ENCODE assay signal across 14 cellular contexts in genomic region chr1:153680120-153680403, GRCh38. TPM values are rescaled to one million over a fixed set of nuclear protein-coding genes. Genes with fewer than 3 reads are reported as not detected.
A peak's percentile ranks its signal among the peaks of the same experiment; 100 is the strongest.
DNase-seq lines count a peak whose midpoint lies in the region; ATAC-seq, FAIRE-seq and TF ChIP-seq lines count a peak whose summit lies in the region.
"Had no signal": no experiment of that assay in that cellular context is flagged by ENCODE, and none has a peak within 500 bp of the region (broad histone marks: within the 10 kb centered on the region; RNA-seq: fewer than 3 reads in every experiment).

No MANE protein-coding gene starts in this region.

- TF ChIP-seq EP300 in HepG2 (IDR thresholded peaks at IDR 0.05; ENCODE audit: low read depth in 2 of 2, low read length in 2 of 2) (no peak), HepG2 (CRISPR knock-in tag; IDR thresholded peaks at IDR 0.05; ENCODE audit: borderline replicate concordance) (no peak)

- H4K20me1 ChIP-seq in HepG2 (ENCODE audit: insufficient read depth, low read length): no peaks in the 10 kb centered on the region

- H3K27me3 Mint-ChIP-seq in nephron (ENCODE audit: low read depth): peaks cover 56% of the 10 kb centered on the region

- intact Hi-C loops in right lobe of liver (cut with DNase I): loop anchor here in 1 of 2 donors (10.0 kb wide), 1 partner anchor 75 kb away; no protein-coding TSS in a partner anchor
- intact Hi-C loops in HepG2 (cut with micrococcal nuclease; ENCODE audit: unreplicated experiment): no loop called here

- ATAC-seq in right lobe of liver: no peak
- no peak for ATAC-seq in HepG2
- no peak for ATAC-seq in GM21447 (IDR thresholded peaks at IDR 0.05; ENCODE audit: unreplicated experiment)

- peak overlapping the region in 2 of 3 donors; percentile 44 to 50 for H3K4me3 ChIP-seq in right lobe of liver
- no peak overlapping the region; a peak in 1 of 6 replicates for H3K4me3 ChIP-seq in HepG2 (replicated peaks in 1 of 3; ENCODE audit: insufficient read depth in 1 of 3, low read depth in 2 of 3, low read length in 3 of 3)
- peak overlapping the region; percentile 71 for H3K4me3 ChIP-seq in epithelial cell of proximal tubule (ENCODE audit: low read depth, low read length)

- in situ Hi-C loops in HepG2 (cut with HindIII; ENCODE audit: extremely low pct_ligation_motif_present, low pct_unique_long_range_greater_than_20kb): loop anchor here (10.0 kb wide), 1 partner anchor 305 kb away; the partner anchor contains the start of gene RAB13

- H3K27ac Mint-ChIP-seq in nephron: peak overlapping the region; percentile 28 to 89 (median 51)

- peaks cover 8% of the 10 kb centered on the region for H3K36me3 Mint-ChIP-seq in nephron (ENCODE audit: low read depth)

- no peak for TF ChIP-seq CTCF in right lobe of liver (IDR thresholded peaks at IDR 0.05)
- no peak for TF ChIP-seq CTCF in HepG2 (CRISPR knock-in tag; IDR thresholded peaks at IDR 0.05)
- no peak for TF ChIP-seq CTCF in epithelial cell of proximal tubule (conservative IDR thresholded peaks at IDR 0.05; ENCODE audit: low read depth, low read length)
- TF ChIP-seq CTCF in nephron (IDR thresholded peaks at IDR 0.05; ENCODE audit: unreplicated experiment in 3 of 3): no peak

- H3K9me3 Mint-ChIP-seq in nephron: no peaks in the 10 kb centered on the region

- POLR2A ChIA-PET in HepG2 (lab: Yijun Ruan, JAX): interaction anchor here (1.1 kb wide), 1 partner anchor 9 kb away, joined by 4 read pairs; no protein-coding TSS in a partner anchor

- H3K4me1 ChIP-seq in right lobe of liver: peaks cover 0 to 23% (median 3%) of the 10 kb centered on the region in 4 donors
- H3K4me1 ChIP-seq in HepG2 (ENCODE audit: insufficient read depth, low read length): peaks cover 25% of the 10 kb centered on the region

- H3K9me3 ChIP-seq in right lobe of liver (no peaks in the 10 kb centered on the region), HepG2 (ENCODE audit: low read length) (no peaks in the 10 kb centered on the region)

- no peak overlapping the region for H3K9ac ChIP-seq in HepG2 (ENCODE audit: insufficient read depth, low read depth, low read length)

- H3K36me3 ChIP-seq in right lobe of liver (no peaks in the 10 kb centered on the region), HepG2 (replicated peaks in 1 of 2; ENCODE audit: control insufficient read depth in 1 of 2, insufficient read depth in 2 of 2, low read length in 2 of 2) (no peaks in the 10 kb centered on the region)
- H3K36me3 ChIP-seq: cardiac muscle cell had no signal

- H3K27ac ChIP-seq in right lobe of liver (no peak overlapping the region), HepG2 (ENCODE audit: extremely low read length, insufficient read depth, low read length) (no peak overlapping the region)
- H3K27ac ChIP-seq: C4-2B, cardiac muscle cell had no signal

- DNase-seq in right lobe of liver: peak in 1 of 3 donors; percentile 12
- no peak for DNase-seq in HepG2 (ENCODE audit: low spot score)
- DNase-seq in epithelial cell of proximal tubule (ENCODE audit: low read depth): no peak
- DNase-seq in hypothalamus (lab: John Stamatoyannopoulos, UW): no peak
- no peak for DNase-seq in DMS114 treated with DMSO at 0.1 percent for 48 hours (lab: John Stamatoyannopoulos, UW; ENCODE audit: unreplicated experiment)
- DNase-seq in NCI-H1930 (lab: John Stamatoyannopoulos, UW): no peak
- DNase-seq: head of caudate nucleus; MV-4-11; stimulated activated naive CD4-positive, alpha-beta T cell treated with Interleukin-2 at 50 U/mL for 16 hours had no signal

- no peak overlapping the region for H3K4me2 ChIP-seq in HepG2 (ENCODE audit: low read depth, low read length)

- no peak for FAIRE-seq in HepG2 (lab: Jason Lieb, UNC)
- FAIRE-seq: RCC 7860 had no signal

- BruUV-seq in HepG2 (replicated peaks; lab: Mats Ljungman, UMichigan): no TSS peak

- H2AFZ ChIP-seq in HepG2 (ENCODE audit: low read length): no peak overlapping the region

- no peaks in the 10 kb centered on the region for H3K79me2 ChIP-seq in HepG2 (ENCODE audit: insufficient read depth, low read length)

- peaks cover 0 to 7% of the 10 kb centered on the region in 2 donors for H3K27me3 ChIP-seq in right lobe of liver
- peaks cover 23 to 68% of the 10 kb centered on the region in 2 experiments for H3K27me3 ChIP-seq in HepG2 (ENCODE audit: control insufficient read depth in 1 of 2, insufficient read depth in 2 of 2, low read length in 2 of 2)

- peaks cover 20% of the 10 kb centered on the region for H3K4me1 Mint-ChIP-seq in nephron

- no peak for TF ChIP-seq RAD21 in HepG2 (CRISPR knock-in tag; IDR thresholded peaks at IDR 0.05)

- 18% methylated on average over 10 of the region's 10 CpGs for WGBS in right lobe of liver (ENCODE audit: insufficient coverage, low coverage, low lambda C conversion rate, missing lambda C conversion rate)
- WGBS in HepG2 (ENCODE audit: low lambda C conversion rate): 52% methylated on average over 10 of the region's 10 CpGs

- no peak for TF ChIP-seq POLR2A in right lobe of liver (IDR thresholded peaks at IDR 0.05)
- no peak for TF ChIP-seq POLR2A in HepG2 (IDR thresholded peaks at IDR 0.05; ENCODE audit: insufficient read depth in 1 of 2, low read depth in 2 of 2, low read length in 2 of 2)

- peak overlapping the region; percentile 84 to 89 (median 85) for H3K4me3 Mint-ChIP-seq in nephron

- CTCF ChIA-PET in HepG2 (lab: Yijun Ruan, JAX; ENCODE audit: low intra/inter-chr PET ratio, low total read pairs): no interaction called here

RNA-seq across cellular contexts. Expression of gene NPR1, which starts 1.6 kb away (rescaled TPM):
- total RNA-seq in right lobe of liver (10 to 100 TPM in 1 of 6 experiments, 1 to 10 TPM in 5; 5.0 to 14.4 (median 5.7) TPM), HepG2 (2016; rRNA removed; fragmentation: Illumina TruSeq; extraction: Trizol) (not detected in 2 replicates), epithelial cell of proximal tubule (0.72 and 0.92 TPM in 2 replicates)
- total RNA-seq in HepG2 (2016; cell fraction: cytosol; rRNA removed; fragmentation: Illumina TruSeq; extraction: Trizol; ENCODE audit: low read depth): not detected in 2 replicates
- total RNA-seq in HepG2 (2016; cell fraction: insoluble cytoplasmic fraction; rRNA removed; fragmentation: Illumina TruSeq; extraction: Trizol): not detected in 2 replicates
- total RNA-seq in HepG2 (2016; cell fraction: membrane; rRNA removed; fragmentation: Illumina TruSeq; extraction: Trizol): not detected in 2 replicates
- not detected in 2 replicates for total RNA-seq in HepG2 (2016; cell fraction: nucleus; rRNA removed; fragmentation: Illumina TruSeq; extraction: Trizol)
- not detected in 2 replicates for polyA plus RNA-seq in HepG2 (2011; rRNA removed)
- polyA plus RNA-seq in HepG2 (2011; cell fraction: cytosol; rRNA removed): 0.07 TPM in 1 of 2 replicates, not detected in the other
- polyA plus RNA-seq in HepG2 (2011; cell fraction: nucleus; rRNA removed): not detected in 2 replicates
- not detected in 2 replicates for polyA plus RNA-seq in HepG2 (2012)
- polyA plus RNA-seq in HepG2 (2016; cell fraction: cytosol; fragmentation: Illumina TruSeq; extraction: Trizol; ENCODE audit: low read depth): not detected in 2 replicates
- polyA plus RNA-seq in HepG2 (2016; cell fraction: insoluble cytoplasmic fraction; fragmentation: Illumina TruSeq; extraction: Trizol; ENCODE audit: low read depth): not detected in 2 replicates
- polyA plus RNA-seq in HepG2 (2016; cell fraction: membrane; fragmentation: Illumina TruSeq; extraction: Trizol; ENCODE audit: low read depth): not detected in 2 replicates
- polyA plus RNA-seq in HepG2 (2016; cell fraction: nucleus; fragmentation: Illumina TruSeq; extraction: Trizol; ENCODE audit: insufficient read depth, low read depth): not detected in 2 replicates
- 106 TPM in 1 of 2 replicates, not detected in the other for polyA minus RNA-seq in HepG2 (2011; rRNA and poly(A)+ RNA removed; ENCODE audit: low replicate concordance)
- 0.10 and 0.26 TPM in 2 replicates for polyA minus RNA-seq in HepG2 (2011; cell fraction: cytosol; rRNA and poly(A)+ RNA removed)
- 0.13 TPM in 1 of 2 replicates, not detected in the other for polyA minus RNA-seq in HepG2 (2011; cell fraction: nucleus; rRNA and poly(A)+ RNA removed)

RNA-seq across cellular contexts. Expression of gene ILF2, which starts 9.3 kb away (rescaled TPM):
- 10 to 100 TPM; 30.2 to 55.9 (median 38.7) TPM for total RNA-seq in right lobe of liver
- 366 and 491 TPM in 2 replicates for total RNA-seq in HepG2 (2016; rRNA removed; fragmentation: Illumina TruSeq; extraction: Trizol)
- 146 and 174 TPM in 2 replicates for total RNA-seq in HepG2 (2016; cell fraction: cytosol; rRNA removed; fragmentation: Illumina TruSeq; extraction: Trizol; ENCODE audit: low read depth)
- total RNA-seq in HepG2 (2016; cell fraction: insoluble cytoplasmic fraction; rRNA removed; fragmentation: Illumina TruSeq; extraction: Trizol): 359 and 502 TPM in 2 replicates
- total RNA-seq in HepG2 (2016; cell fraction: membrane; rRNA removed; fragmentation: Illumina TruSeq; extraction: Trizol): 204 and 223 TPM in 2 replicates
- total RNA-seq in HepG2 (2016; cell fraction: nucleus; rRNA removed; fragmentation: Illumina TruSeq; extraction: Trizol): 153 and 156 TPM in 2 replicates
- polyA plus RNA-seq in HepG2 (2011; rRNA removed): 206 and 292 TPM in 2 replicates
- 210 and 226 TPM in 2 replicates for polyA plus RNA-seq in HepG2 (2011; cell fraction: cytosol; rRNA removed)
- polyA plus RNA-seq in HepG2 (2011; cell fraction: nucleus; rRNA removed): 112 and 130 TPM in 2 replicates
- 167 and 197 TPM in 2 replicates for polyA plus RNA-seq in HepG2 (2012)
- polyA plus RNA-seq in HepG2 (2016; cell fraction: cytosol; fragmentation: Illumina TruSeq; extraction: Trizol; ENCODE audit: low read depth): 110 and 126 TPM in 2 replicates
- polyA plus RNA-seq in HepG2 (2016; cell fraction: insoluble cytoplasmic fraction; fragmentation: Illumina TruSeq; extraction: Trizol; ENCODE audit: low read depth): 421 and 450 TPM in 2 replicates
- 135 and 147 TPM in 2 replicates for polyA plus RNA-seq in HepG2 (2016; cell fraction: membrane; fragmentation: Illumina TruSeq; extraction: Trizol; ENCODE audit: low read depth)
- 209 and 219 TPM in 2 replicates for polyA plus RNA-seq in HepG2 (2016; cell fraction: nucleus; fragmentation: Illumina TruSeq; extraction: Trizol; ENCODE audit: insufficient read depth, low read depth)
- polyA minus RNA-seq in HepG2 (2011; rRNA and poly(A)+ RNA removed; ENCODE audit: low replicate concordance): 261 and 433 TPM in 2 replicates
- polyA minus RNA-seq in HepG2 (2011; cell fraction: cytosol; rRNA and poly(A)+ RNA removed): 119 and 120 TPM in 2 replicates
- polyA minus RNA-seq in HepG2 (2011; cell fraction: nucleus; rRNA and poly(A)+ RNA removed): 73.5 and 81.7 TPM in 2 replicates
- 295 and 370 TPM in 2 replicates for total RNA-seq in epithelial cell of proximal tubule

RNA-seq across cellular contexts. Expression of gene SNAPIN, which starts 21.6 kb away (rescaled TPM):
- 10 to 100 TPM; 14.6 to 33.2 (median 18.0) TPM for total RNA-seq in right lobe of liver
- 25.7 and 34.3 TPM in 2 replicates for total RNA-seq in HepG2 (2016; rRNA removed; fragmentation: Illumina TruSeq; extraction: Trizol)
- 17.2 and 21.6 TPM in 2 replicates for total RNA-seq in HepG2 (2016; cell fraction: cytosol; rRNA removed; fragmentation: Illumina TruSeq; extraction: Trizol; ENCODE audit: low read depth)
- total RNA-seq in HepG2 (2016; cell fraction: insoluble cytoplasmic fraction; rRNA removed; fragmentation: Illumina TruSeq; extraction: Trizol): 28.1 and 34.1 TPM in 2 replicates
- total RNA-seq in HepG2 (2016; cell fraction: membrane; rRNA removed; fragmentation: Illumina TruSeq; extraction: Trizol): 27.9 and 30.7 TPM in 2 replicates
- 11.1 and 12.2 TPM in 2 replicates for total RNA-seq in HepG2 (2016; cell fraction: nucleus; rRNA removed; fragmentation: Illumina TruSeq; extraction: Trizol)
- 21.7 and 23.9 TPM in 2 replicates for polyA plus RNA-seq in HepG2 (2011; rRNA removed)
- 23.2 and 25.5 TPM in 2 replicates for polyA plus RNA-seq in HepG2 (2011; cell fraction: cytosol; rRNA removed)
- polyA plus RNA-seq in HepG2 (2011; cell fraction: nucleus; rRNA removed): 11.8 and 17.6 TPM in 2 replicates
- polyA plus RNA-seq in HepG2 (2012): 11.7 and 15.3 TPM in 2 replicates
- polyA plus RNA-seq in HepG2 (2016; cell fraction: cytosol; fragmentation: Illumina TruSeq; extraction: Trizol; ENCODE audit: low read depth): 20.4 and 22.1 TPM in 2 replicates
- polyA plus RNA-seq in HepG2 (2016; cell fraction: insoluble cytoplasmic fraction; fragmentation: Illumina TruSeq; extraction: Trizol; ENCODE audit: low read depth): 31.0 and 31.2 TPM in 2 replicates
- 23.6 and 28.1 TPM in 2 replicates for polyA plus RNA-seq in HepG2 (2016; cell fraction: membrane; fragmentation: Illumina TruSeq; extraction: Trizol; ENCODE audit: low read depth)
- polyA plus RNA-seq in HepG2 (2016; cell fraction: nucleus; fragmentation: Illumina TruSeq; extraction: Trizol; ENCODE audit: insufficient read depth, low read depth): 20.7 and 21.7 TPM in 2 replicates
- 7.3 and 37.6 TPM in 2 replicates for polyA minus RNA-seq in HepG2 (2011; rRNA and poly(A)+ RNA removed; ENCODE audit: low replicate concordance)
- 7.2 and 8.8 TPM in 2 replicates for polyA minus RNA-seq in HepG2 (2011; cell fraction: cytosol; rRNA and poly(A)+ RNA removed)
- 4.5 and 9.3 TPM in 2 replicates for polyA minus RNA-seq in HepG2 (2011; cell fraction: nucleus; rRNA and poly(A)+ RNA removed)
- total RNA-seq in epithelial cell of proximal tubule: 59.8 and 79.9 TPM in 2 replicates

RNA-seq across cellular contexts. Expression of gene CHTOP, which starts 46.2 kb away (rescaled TPM):
- total RNA-seq in right lobe of liver (10 to 100 TPM; 21.9 to 29.7 (median 26.0) TPM), HepG2 (2016; rRNA removed; fragmentation: Illumina TruSeq; extraction: Trizol) (35.4 and 38.0 TPM in 2 replicates), epithelial cell of proximal tubule (53.0 and 64.7 TPM in 2 replicates)
- 14.3 and 17.0 TPM in 2 replicates for total RNA-seq in HepG2 (2016; cell fraction: cytosol; rRNA removed; fragmentation: Illumina TruSeq; extraction: Trizol; ENCODE audit: low read depth)
- total RNA-seq in HepG2 (2016; cell fraction: insoluble cytoplasmic fraction; rRNA removed; fragmentation: Illumina TruSeq; extraction: Trizol): 34.0 and 41.6 TPM in 2 replicates
- total RNA-seq in HepG2 (2016; cell fraction: membrane; rRNA removed; fragmentation: Illumina TruSeq; extraction: Trizol): 24.6 and 26.6 TPM in 2 replicates
- 60.5 and 67.4 TPM in 2 replicates for total RNA-seq in HepG2 (2016; cell fraction: nucleus; rRNA removed; fragmentation: Illumina TruSeq; extraction: Trizol)
- polyA plus RNA-seq in HepG2 (2011; rRNA removed): 47.1 and 51.9 TPM in 2 replicates
- polyA plus RNA-seq in HepG2 (2011; cell fraction: cytosol; rRNA removed): 33.6 and 37.2 TPM in 2 replicates
- 57.8 and 64.5 TPM in 2 replicates for polyA plus RNA-seq in HepG2 (2011; cell fraction: nucleus; rRNA removed)
- 40.9 and 49.6 TPM in 2 replicates for polyA plus RNA-seq in HepG2 (2012)
- polyA plus RNA-seq in HepG2 (2016; cell fraction: cytosol; fragmentation: Illumina TruSeq; extraction: Trizol; ENCODE audit: low read depth): 11.0 and 11.5 TPM in 2 replicates
- 59.9 and 65.3 TPM in 2 replicates for polyA plus RNA-seq in HepG2 (2016; cell fraction: insoluble cytoplasmic fraction; fragmentation: Illumina TruSeq; extraction: Trizol; ENCODE audit: low read depth)
- polyA plus RNA-seq in HepG2 (2016; cell fraction: membrane; fragmentation: Illumina TruSeq; extraction: Trizol; ENCODE audit: low read depth): 17.8 and 18.3 TPM in 2 replicates
- polyA plus RNA-seq in HepG2 (2016; cell fraction: nucleus; fragmentation: Illumina TruSeq; extraction: Trizol; ENCODE audit: insufficient read depth, low read depth): 108 TPM in 2 replicates
- polyA minus RNA-seq in HepG2 (2011; rRNA and poly(A)+ RNA removed; ENCODE audit: low replicate concordance): 34.2 and 56.3 TPM in 2 replicates
- 16.0 and 16.8 TPM in 2 replicates for polyA minus RNA-seq in HepG2 (2011; cell fraction: cytosol; rRNA and poly(A)+ RNA removed)
- polyA minus RNA-seq in HepG2 (2011; cell fraction: nucleus; rRNA and poly(A)+ RNA removed): 134 and 152 TPM in 2 replicates

RNA-seq across cellular contexts. Expression of gene INTS3, which starts 47.8 kb away (rescaled TPM):
- total RNA-seq in right lobe of liver (10 to 100 TPM; 16.5 to 29.1 (median 22.6) TPM), HepG2 (2016; rRNA removed; fragmentation: Illumina TruSeq; extraction: Trizol) (14.7 and 17.2 TPM in 2 replicates), epithelial cell of proximal tubule (23.2 and 30.3 TPM in 2 replicates)
- 6.7 TPM in 2 replicates for total RNA-seq in HepG2 (2016; cell fraction: cytosol; rRNA removed; fragmentation: Illumina TruSeq; extraction: Trizol; ENCODE audit: low read depth)
- total RNA-seq in HepG2 (2016; cell fraction: insoluble cytoplasmic fraction; rRNA removed; fragmentation: Illumina TruSeq; extraction: Trizol): 12.6 and 16.4 TPM in 2 replicates
- 7.1 and 7.2 TPM in 2 replicates for total RNA-seq in HepG2 (2016; cell fraction: membrane; rRNA removed; fragmentation: Illumina TruSeq; extraction: Trizol)
- 23.2 and 23.6 TPM in 2 replicates for total RNA-seq in HepG2 (2016; cell fraction: nucleus; rRNA removed; fragmentation: Illumina TruSeq; extraction: Trizol)
- polyA plus RNA-seq in HepG2 (2011; rRNA removed): 27.2 and 28.2 TPM in 2 replicates
- 8.2 TPM in 2 replicates for polyA plus RNA-seq in HepG2 (2011; cell fraction: cytosol; rRNA removed)
- polyA plus RNA-seq in HepG2 (2011; cell fraction: nucleus; rRNA removed): 142 and 147 TPM in 2 replicates
- polyA plus RNA-seq in HepG2 (2012): 16.7 and 18.0 TPM in 2 replicates
- polyA plus RNA-seq in HepG2 (2016; cell fraction: cytosol; fragmentation: Illumina TruSeq; extraction: Trizol; ENCODE audit: low read depth): 1.3 and 1.4 TPM in 2 replicates
- polyA plus RNA-seq in HepG2 (2016; cell fraction: insoluble cytoplasmic fraction; fragmentation: Illumina TruSeq; extraction: Trizol; ENCODE audit: low read depth): 12.9 and 15.4 TPM in 2 replicates
- polyA plus RNA-seq in HepG2 (2016; cell fraction: membrane; fragmentation: Illumina TruSeq; extraction: Trizol; ENCODE audit: low read depth): 2.8 and 3.9 TPM in 2 replicates
- 58.6 and 63.7 TPM in 2 replicates for polyA plus RNA-seq in HepG2 (2016; cell fraction: nucleus; fragmentation: Illumina TruSeq; extraction: Trizol; ENCODE audit: insufficient read depth, low read depth)
- polyA minus RNA-seq in HepG2 (2011; rRNA and poly(A)+ RNA removed; ENCODE audit: low replicate concordance): 33.3 and 85.9 TPM in 2 replicates
- polyA minus RNA-seq in HepG2 (2011; cell fraction: cytosol; rRNA and poly(A)+ RNA removed): 9.0 and 10.7 TPM in 2 replicates
- polyA minus RNA-seq in HepG2 (2011; cell fraction: nucleus; rRNA and poly(A)+ RNA removed): 39.5 and 49.7 TPM in 2 replicates

Comparison
In these comparisons a context has a peak if more than half of its experiments do, and no peak if none do; other contexts are left out.
1. H3K4me3 ChIP-seq: peak in right lobe of liver (2 of 3) and epithelial cell of proximal tubule (single experiment); none in HepG2 (0 of 3).